ENCODE assay signal across 16 cellular contexts in the genomic region with DNA sequence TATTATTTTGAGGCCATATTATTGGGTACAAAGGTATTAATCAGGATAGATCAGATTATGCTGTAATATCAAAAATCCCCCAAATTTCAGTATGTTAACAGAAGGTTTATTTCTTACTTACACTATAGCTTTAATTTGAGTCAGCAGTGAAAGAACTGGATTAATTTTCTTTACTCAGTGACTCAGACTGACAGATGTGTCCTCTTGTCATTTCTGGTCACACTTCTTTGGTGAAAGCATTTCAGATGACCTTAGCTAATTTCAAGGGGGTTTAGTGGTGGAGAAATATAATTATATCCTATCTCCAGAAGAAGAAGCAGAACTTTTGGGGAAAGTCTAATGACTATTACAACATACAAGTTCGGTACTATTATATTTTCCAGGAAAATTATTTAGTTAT. TPM values are rescaled to one million over a fixed set of nuclear protein-coding genes. Genes with fewer than 3 reads are reported as not detected.
A peak's percentile ranks its signal among the peaks of the same experiment; 100 is the strongest.
DNase-seq lines count a peak whose midpoint lies in the region; ATAC-seq and TF ChIP-seq lines count a peak whose summit lies in the region.
"Had no signal": no experiment of that assay in that cellular context is flagged by ENCODE, and none has a peak within 500 bp of the region (broad histone marks: within the 10 kb centered on the region; RNA-seq: fewer than 3 reads in every experiment).

No MANE protein-coding gene starts in this region.

- no peaks in the 10 kb centered on the region for H3K9me3 Mint-ChIP-seq in activated T-cell treated with anti-CD3 and anti-CD28 coated beads, Interleukin-2, amount 50 U/mL, for 4 hours
- H3K9me3 Mint-ChIP-seq: CD4-positive, alpha-beta memory T cell; GM23338 had no signal

- ATAC-seq in PC-3 = no peak
- peak; percentile 62 to 87 (median 74) for ATAC-seq in psoas muscle
- ATAC-seq in GM18502 (IDR thresholded peaks at IDR 0.05; ENCODE audit: poor library complexity, unreplicated experiment) = no peak
- no peak for ATAC-seq in activated T-cell treated with anti-CD3 and anti-CD28 coated beads, Interleukin-2, amount 50 U/mL, for 4 hours
- ATAC-seq: GM23338 had no signal

- no peak overlapping the region for H3K4me3 Mint-ChIP-seq in activated T-cell treated with anti-CD3 and anti-CD28 coated beads, Interleukin-2, amount 50 U/mL, for 4 hours
- H3K4me3 Mint-ChIP-seq: CD4-positive, alpha-beta memory T cell; GM23338 had no signal

- H3K4me1 ChIP-seq in PC-3 (ENCODE audit: insufficient read depth, low read length) = peaks cover 5% of the 10 kb centered on the region; the same call in 1 of the 2 replicates
- H3K4me1 ChIP-seq in psoas muscle = peaks cover 12% of the 10 kb centered on the region

- peak; percentile 52 for DNase-seq in DMS53 treated with DMSO at 0.1 percent for 48 hours (lab: John Stamatoyannopoulos, UW; ENCODE audit: unreplicated experiment)
- DNase-seq in PC-3 = peak; percentile 17
- peak; percentile 14 for DNase-seq in epithelial cell of esophagus (ENCODE audit: low read depth)
- DNase-seq in psoas muscle = no peak
- no peak for DNase-seq in NOMO-1 (lab: John Stamatoyannopoulos, UW; ENCODE audit: unreplicated experiment in 2 of 2)
- DNase-seq in activated T-cell treated with anti-CD3 and anti-CD28 coated beads, Interleukin-2, amount 50 U/mL, for 4 hours = no peak
- DNase-seq in dorsolateral prefrontal cortex = no peak
- DNase-seq: BE2C; CD4-positive, alpha-beta memory T cell; DMS153; GF-D8; H7; IMR-90 had no signal

- WGBS in psoas muscle, 3 donors = 35 to 59% (median 39%) methylated on average over 1 of the region's 1 CpG

- H3K36me3 Mint-ChIP-seq in activated T-cell treated with anti-CD3 and anti-CD28 coated beads, Interleukin-2, amount 50 U/mL, for 4 hours (ENCODE audit: insufficient read depth) = no peaks in the 10 kb centered on the region
- H3K36me3 Mint-ChIP-seq: CD4-positive, alpha-beta memory T cell had no signal

- H3K79me2 ChIP-seq in PC-3 (ENCODE audit: low read length) = no peaks in the 10 kb centered on the region

- no peaks in the 10 kb centered on the region for H3K9me2 ChIP-seq in PC-3 (replicated peaks; ENCODE audit: low read length)

- peaks cover 2% of the 10 kb centered on the region for H3K27me3 Mint-ChIP-seq in activated T-cell treated with anti-CD3 and anti-CD28 coated beads, Interleukin-2, amount 50 U/mL, for 4 hours (ENCODE audit: low read depth)

- no peaks in the 10 kb centered on the region for H3K36me3 ChIP-seq in PC-3 (ENCODE audit: low read depth, low read length)
- H3K36me3 ChIP-seq in psoas muscle (ENCODE audit: insufficient read depth in 1 of 2, low read depth in 1 of 2) = no peaks in the 10 kb centered on the region
- H3K36me3 ChIP-seq: BE2C had no signal

- H3K27me3 ChIP-seq in PC-3 (ENCODE audit: low read length) (no peaks in the 10 kb centered on the region), psoas muscle (ENCODE audit: insufficient read depth in 3 of 3, low read length in 2 of 3) (no peaks in the 10 kb centered on the region), dorsolateral prefrontal cortex (no peaks in the 10 kb centered on the region)
- H3K27me3 ChIP-seq: BE2C had no signal

- H3K9ac ChIP-seq in PC-3 (ENCODE audit: low read length) = no peak overlapping the region

- no TSS peak for BruUV-seq in PC-3 (replicated peaks; lab: Mats Ljungman, UMichigan)

- no peak overlapping the region for H2AFZ ChIP-seq in PC-3 (ENCODE audit: low read length)
- H2AFZ ChIP-seq: GM23338 had no signal

- H3K27ac ChIP-seq in PC-3 (ENCODE audit: low read length) (no peak overlapping the region), psoas muscle (peak overlapping the region; percentile 58), dorsolateral prefrontal cortex (no peak overlapping the region)
- H3K27ac ChIP-seq: C4-2B had no signal

- no peaks in the 10 kb centered on the region for H4K20me1 ChIP-seq in PC-3 (ENCODE audit: low read length)

- intact Hi-C loops in PC-3 (cut with micrococcal nuclease) (no loop called here), psoas muscle (cut with DNase I) (no loop called here), dorsolateral prefrontal cortex (cut with DNase I) (no loop called here)

- no peaks in the 10 kb centered on the region for H3K4me1 Mint-ChIP-seq in activated T-cell treated with anti-CD3 and anti-CD28 coated beads, Interleukin-2, amount 50 U/mL, for 4 hours (ENCODE audit: low read depth)
- H3K4me1 Mint-ChIP-seq: GM23338 had no signal

- no peaks in the 10 kb centered on the region for H3K9me3 ChIP-seq in PC-3 (ENCODE audit: low read length)
- H3K9me3 ChIP-seq in psoas muscle = no peaks in the 10 kb centered on the region
- H3K9me3 ChIP-seq: BE2C had no signal

- CTCF ChIA-PET in PC-3 (lab: Charles Lee) = no interaction called here

- H3K4me2 ChIP-seq in PC-3 (ENCODE audit: low read length) = no peak overlapping the region
- H3K4me2 ChIP-seq: GM23338 had no signal

- no peak for TF ChIP-seq CTCF in PC-3 (conservative IDR thresholded peaks at IDR 0.05; ENCODE audit: low read depth, low read length)
- no peak for TF ChIP-seq CTCF in epithelial cell of esophagus (IDR thresholded peaks at IDR 0.05; ENCODE audit: insufficient read depth, low read depth, low read length, missing control alignments)
- TF ChIP-seq CTCF in psoas muscle (IDR thresholded peaks at IDR 0.05) = no peak
- TF ChIP-seq CTCF in dorsolateral prefrontal cortex (IDR thresholded peaks at IDR 0.05 in 54 of 56, conservative IDR thresholded peaks at IDR 0.05 in 2 of 56; ENCODE audit: low read depth in 1 of 56, partially characterized antibody in 56 of 56) = no peak

- no peaks in the 10 kb centered on the region for H3F3A ChIP-seq in PC-3 (ENCODE audit: low read length, unreplicated experiment)

- H3K4me3 ChIP-seq in PC-3 (ENCODE audit: low read length) = no peak overlapping the region
- H3K4me3 ChIP-seq in epithelial cell of esophagus (ENCODE audit: low read length) = no peak overlapping the region
- H3K4me3 ChIP-seq in psoas muscle = no peak overlapping the region
- no peak overlapping the region for H3K4me3 ChIP-seq in dorsolateral prefrontal cortex
- H3K4me3 ChIP-seq: GM23338 had no signal

- POLR2A ChIA-PET in PC-3 (lab: Charles Lee; ENCODE audit: unreplicated experiment) = no interaction called here

RNA-seq across cellular contexts. Expression of gene DDIT4L, which starts 12.4 kb away (rescaled TPM):
- total RNA-seq in PC-3 (2014; rRNA removed) (not detected in 2 replicates), psoas muscle (100 to 1,000 TPM; 101 to 403 (median 275) TPM), dorsolateral prefrontal cortex (10 to 100 TPM in 17 of 120 experiments, 1 to 10 TPM in 103; 1.9 to 24.4 (median 6.1) TPM)
- 100 to 1,000 TPM in 2 of 3 donors, 10 to 100 TPM in 1; 84.2 to 160 (median 107) TPM for polyA plus RNA-seq in psoas muscle
- total RNA-seq in activated T-cell treated with anti-CD3 and anti-CD28 coated beads, Interleukin-2, amount 50 U/mL, for 4 hours = under 1 TPM in 1 of 3 donors, not detected in 2; 0.08 TPM
- total RNA-seq: CD4-positive, alpha-beta memory T cell had no signal

Comparison
In these comparisons a context has a peak if more than half of its experiments do, and no peak if none do; other contexts are left out.
1. DNase-seq: peak in DMS53 treated with DMSO at 0.1 percent for 48 hours (single experiment), PC-3 (single experiment) and epithelial cell of esophagus (single experiment); none in psoas muscle (0 of 2), NOMO-1 (0 of 2), activated T-cell treated with anti-CD3 and anti-CD28 coated beads, Interleukin-2, amount 50 U/mL, for 4 hours (single experiment) and dorsolateral prefrontal cortex (0 of 10).
2. ATAC-seq: peak in psoas muscle (4 of 4); none in PC-3 (single experiment), GM18502 (single experiment) and activated T-cell treated with anti-CD3 and anti-CD28 coated beads, Interleukin-2, amount 50 U/mL, for 4 hours (0 of 2).